Comparison of ENCODE assay signal across 14 cellular contexts in the genomic region with DNA sequence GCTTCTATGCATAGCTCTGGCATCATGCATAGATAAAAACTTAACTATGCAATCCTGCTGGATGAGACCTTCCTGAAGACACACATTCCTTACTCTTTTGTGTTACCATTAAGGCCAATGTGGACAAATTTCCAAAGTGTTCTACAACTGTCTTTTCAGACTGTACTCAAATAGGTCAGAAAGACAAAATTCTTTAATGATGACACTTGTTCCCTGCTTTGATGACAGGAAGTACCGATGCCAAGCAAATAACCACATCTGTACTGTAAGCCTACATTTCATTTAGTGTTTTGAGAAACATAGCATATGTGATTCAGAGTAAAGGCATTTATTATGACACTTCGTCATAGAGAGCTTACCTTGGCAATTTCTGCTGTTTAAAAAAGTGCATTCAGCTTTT. TPM values are rescaled to one million over a fixed set of nuclear protein-coding genes. Genes with fewer than 3 reads are reported as not detected.
DNase-seq lines count a peak whose midpoint lies in the region; TF ChIP-seq lines count a peak whose summit lies in the region.
"Had no signal": no experiment of that assay in that cellular context is flagged by ENCODE, and none has a peak within 500 bp of the region (broad histone marks: within the 10 kb centered on the region; RNA-seq: fewer than 3 reads in every experiment).

No MANE protein-coding gene starts in this region.

- H3K4me3 Mint-ChIP-seq in HFFc6: no peak overlapping the region
- H3K4me3 Mint-ChIP-seq in CD4-positive, alpha-beta memory T cell: no peak overlapping the region
- H3K4me3 Mint-ChIP-seq: activated naive CD4-positive, alpha-beta T cell treated with anti-CD3 and anti-CD28 coated beads for 36 hours had no signal

- H3K36me3 ChIP-seq in CD4-positive, alpha-beta memory T cell (ENCODE audit: insufficient read depth, low read length): no peaks in the 10 kb centered on the region
- H3K36me3 ChIP-seq: BE2C, colonic mucosa, upper lobe of right lung had no signal

- H3K9me3 Mint-ChIP-seq in HFFc6: no peaks in the 10 kb centered on the region
- no peaks in the 10 kb centered on the region for H3K9me3 Mint-ChIP-seq in CD4-positive, alpha-beta memory T cell
- H3K9me3 Mint-ChIP-seq: activated naive CD4-positive, alpha-beta T cell treated with anti-CD3 and anti-CD28 coated beads for 36 hours had no signal

- peak overlapping the region; percentile 56 for H3K27ac ChIP-seq in VCaP
- H3K27ac ChIP-seq in CD4-positive, alpha-beta memory T cell (ENCODE audit: low read depth, low read length): no peak overlapping the region
- H3K27ac ChIP-seq: colonic mucosa, parathyroid adenoma, upper lobe of right lung had no signal

- DNase-seq in AG10803 (ENCODE audit: low read depth) (peak; percentile 65), HFFc6 (peak; percentile 52), glomerular visceral epithelial cell (ENCODE audit: extremely low spot score) (peak; percentile 76), T1000 (lab: John Stamatoyannopoulos, UW) (no peak), anterior cingulate cortex (lab: John Stamatoyannopoulos, UW) (no peak)
- DNase-seq in activated naive CD4-positive, alpha-beta T cell (lab: John Stamatoyannopoulos, UW): no peak
- no peak for DNase-seq in CD4-positive, alpha-beta memory T cell
- DNase-seq: activated naive CD4-positive, alpha-beta T cell treated with anti-CD3 and anti-CD28 coated beads for 36 hours; BE2C; colonic mucosa; NCI-H526 treated with DMSO at 0.1 percent for 48 hours; upper lobe of right lung had no signal

- TF ChIP-seq CTCF in AG10803 (conservative IDR thresholded peaks at IDR 0.05; ENCODE audit: low read length): no peak
- TF ChIP-seq CTCF in HFFc6 (IDR thresholded peaks at IDR 0.05): no peak
- no peak for TF ChIP-seq CTCF in VCaP (conservative IDR thresholded peaks at IDR 0.05)

- no peaks in the 10 kb centered on the region for H3K36me3 Mint-ChIP-seq in HFFc6 (ENCODE audit: low read depth)
- no peaks in the 10 kb centered on the region for H3K36me3 Mint-ChIP-seq in CD4-positive, alpha-beta memory T cell

- peaks cover 66% of the 10 kb centered on the region for H3K4me1 Mint-ChIP-seq in HFFc6 (ENCODE audit: low read depth)
- peaks cover 0 to 9% (median 5%) of the 10 kb centered on the region in 4 donors for H3K4me1 Mint-ChIP-seq in CD4-positive, alpha-beta memory T cell

- POLR2A ChIA-PET in CD4-positive, alpha-beta memory T cell (lab: Charles Lee; ENCODE audit: partially characterized antibody): no interaction called here

- H3K4me1 ChIP-seq in CD4-positive, alpha-beta memory T cell (ENCODE audit: insufficient read depth, low read length): peaks cover 8% of the 10 kb centered on the region
- H3K4me1 ChIP-seq: colonic mucosa, upper lobe of right lung had no signal

- no peaks in the 10 kb centered on the region for H3K27me3 ChIP-seq in CD4-positive, alpha-beta memory T cell (ENCODE audit: insufficient read depth, low read length)
- H3K27me3 ChIP-seq: BE2C, colonic mucosa, upper lobe of right lung had no signal

- H3K27ac Mint-ChIP-seq in HFFc6: peak overlapping the region; percentile 19; the same call in 1 of the 2 replicates
- no peak overlapping the region for H3K27ac Mint-ChIP-seq in CD4-positive, alpha-beta memory T cell
- H3K27ac Mint-ChIP-seq: activated naive CD4-positive, alpha-beta T cell treated with anti-CD3 and anti-CD28 coated beads for 36 hours had no signal

- intact Hi-C loops in CD4-positive, alpha-beta memory T cell (cut with micrococcal nuclease): no loop called here

- no peaks in the 10 kb centered on the region for H3K9me3 ChIP-seq in CD4-positive, alpha-beta memory T cell (ENCODE audit: control insufficient read depth in 1 of 2, low read length in 2 of 2)
- H3K9me3 ChIP-seq: BE2C, colonic mucosa, upper lobe of right lung had no signal

- no peaks in the 10 kb centered on the region; the same call in 1 of the 2 replicates for H3K27me3 Mint-ChIP-seq in HFFc6 (ENCODE audit: insufficient read depth)
- H3K27me3 Mint-ChIP-seq in CD4-positive, alpha-beta memory T cell: peaks cover 0 to 1% of the 10 kb centered on the region in 2 donors

- CTCF ChIA-PET in CD4-positive, alpha-beta memory T cell (lab: Charles Lee; ENCODE audit: partially characterized antibody): interaction anchor here (1.1 kb wide), 1 partner anchor 10 kb away, joined by 3 read pairs; no protein-coding TSS in a partner anchor

- H3K4me3 ChIP-seq in AG10803 (ENCODE audit: low read length): no peak overlapping the region
- H3K4me3 ChIP-seq in CD4-positive, alpha-beta memory T cell (ENCODE audit: low read length in 2 of 2): no peak overlapping the region
- H3K4me3 ChIP-seq: colonic mucosa, upper lobe of right lung had no signal

RNA-seq across cellular contexts. Expression of a gene that starts 55.0 kb away (rescaled TPM):
- total RNA-seq in HFFc6 (2021; fragmentation: NEBNext Ultra II Directional; extraction: Animal tissue kit (Norgen Biotek cat#: 25700)): 10 to 100 TPM in 1 of 6 experiments, 1 to 10 TPM in 5; 4.6 to 10.1 (median 5.9) TPM
- 1 to 10 TPM; 8.8 to 9.3 TPM for total RNA-seq in CD4-positive, alpha-beta memory T cell
- 10 to 100 TPM in 1 of 2 donors, 1 to 10 TPM in 1; 6.7 to 39.6 TPM for polyA plus RNA-seq in CD4-positive, alpha-beta memory T cell

Comparison
In these comparisons a context has a peak if more than half of its experiments do, and no peak if none do; other contexts are left out.
1. DNase-seq: peak in AG10803 (single experiment), HFFc6 (single experiment) and glomerular visceral epithelial cell (single experiment); none in T1000 (single experiment), anterior cingulate cortex (0 of 58), activated naive CD4-positive, alpha-beta T cell (0 of 4) and CD4-positive, alpha-beta memory T cell (0 of 5).